Comparison of ENCODE assay signal across 1 cellular context in genomic region chr9:33289936-33290246, GRCh38.
TF ChIP-seq lines count a peak whose summit lies in the region.

No MANE protein-coding gene starts in this region.

TF ChIP-seq in A549, 52 proteins besides CTCF, POLR2A, EP300 and RAD21 (continued from another document):
- TF ChIP-seq EHF (CRISPR knock-in tag; IDR thresholded peaks at IDR 0.05) (no peak), POLR2AphosphoS2 (conservative IDR thresholded peaks at IDR 0.05; ENCODE audit: low read length) (no peak)
TF ChIP-seq in A549: peak in this region for 0.
